Comparison of ENCODE assay signal across 8 cellular contexts in the genomic region with DNA sequence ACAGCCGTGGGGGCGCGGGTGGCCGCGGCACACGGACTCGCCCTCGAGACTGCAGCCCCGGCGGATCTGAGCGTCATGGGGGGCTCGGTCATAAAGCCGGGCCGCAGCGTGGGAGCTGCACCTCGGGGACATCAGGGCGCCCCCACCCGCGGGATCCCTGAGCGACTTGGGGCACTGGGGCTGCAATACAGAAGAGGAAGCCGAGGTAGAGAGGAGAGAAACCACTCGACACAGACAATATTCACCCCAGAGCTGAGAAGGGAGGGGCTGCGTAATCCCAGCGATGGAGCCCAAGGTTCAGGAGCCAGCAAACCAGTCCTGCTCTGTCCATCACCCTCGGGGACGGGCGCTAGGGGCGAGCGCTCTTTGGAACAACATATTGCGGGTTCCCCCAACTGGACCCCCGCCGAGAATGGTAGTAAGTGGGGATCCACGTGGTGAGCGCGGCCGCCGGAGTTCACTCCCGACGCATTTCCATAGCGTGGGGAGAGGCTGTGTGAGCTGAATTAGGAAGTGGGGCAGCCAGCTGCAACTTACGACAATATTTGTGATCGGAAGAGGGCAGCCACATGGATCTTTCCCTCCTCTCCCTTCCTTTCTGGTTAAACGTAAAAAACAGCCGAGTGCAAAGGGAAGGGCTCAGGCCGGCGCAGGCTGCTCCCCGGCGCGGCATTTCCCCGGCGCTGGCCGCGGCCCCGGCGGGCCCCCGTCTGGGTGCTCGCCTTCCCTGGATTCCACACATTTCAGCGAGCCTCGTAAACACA. TPM values are rescaled to one million over a fixed set of nuclear protein-coding genes. Genes with fewer than 3 reads are reported as not detected.
A peak's percentile ranks its signal among the peaks of the same experiment; 100 is the strongest.
DNase-seq lines count a peak whose midpoint lies in the region; ATAC-seq and TF ChIP-seq lines count a peak whose summit lies in the region.

No MANE protein-coding gene starts in this region.

- peaks cover 4% of the 10 kb centered on the region for H3K36me3 Mint-ChIP-seq in memory B cell

- peaks cover 30% of the 10 kb centered on the region for H3K4me1 Mint-ChIP-seq in memory B cell

- no peaks in the 10 kb centered on the region for H3K27me3 ChIP-seq in WERI-Rb-1 (ENCODE audit: insufficient read depth, low read depth, severe bottlenecking)

- peaks cover 30% of the 10 kb centered on the region for H3K27me3 Mint-ChIP-seq in memory B cell

- ATAC-seq in GM18502 (IDR thresholded peaks at IDR 0.05; ENCODE audit: poor library complexity, unreplicated experiment) (peak; percentile 15), memory B cell (ENCODE audit: low read depth) (peak; percentile 48)

- no peak for TF ChIP-seq CTCF in AG10803 (conservative IDR thresholded peaks at IDR 0.05; ENCODE audit: low read length)
- TF ChIP-seq CTCF in WERI-Rb-1 (IDR thresholded peaks at IDR 0.05; ENCODE audit: low read depth, low read length): no peak

- peak overlapping the region; percentile 48 for H3K27ac Mint-ChIP-seq in memory B cell

- H3K4me3 ChIP-seq in AG10803 (ENCODE audit: low read length) (peak overlapping the region; percentile 81), WERI-Rb-1 (ENCODE audit: low read depth, low read length) (peak overlapping the region; percentile 76)

- no peaks in the 10 kb centered on the region for H3K9me3 Mint-ChIP-seq in memory B cell

- DNase-seq in AG10803 (ENCODE audit: low read depth) (peak; percentile 68), M059J (ENCODE audit: low read depth) (peak; percentile 71), WERI-Rb-1 (peak; percentile 65), ecto neural progenitor cell (ENCODE audit: low spot score) (peak; percentile 73), memory B cell (ENCODE audit: low spot score in 2 of 2) (peak in 1 of 2 donors; percentile 47), superior temporal gyrus (ENCODE audit: extremely low spot score) (peak; percentile 83), HuH-7 (ENCODE audit: low spot score) (no peak)

- H3K27ac ChIP-seq in WERI-Rb-1: peak overlapping the region; percentile 96

- no peaks in the 10 kb centered on the region for H3K9me3 ChIP-seq in WERI-Rb-1 (ENCODE audit: severe bottlenecking)

- H3K36me3 ChIP-seq in WERI-Rb-1: peaks cover 6% of the 10 kb centered on the region; the same call in 1 of the 2 replicates

- H3K4me3 Mint-ChIP-seq in memory B cell: peak overlapping the region; percentile 97

RNA-seq across cellular contexts. Expression of gene PTCH1, which starts 9.9 kb away (rescaled TPM):
- total RNA-seq in M059J (2014; rRNA removed; shearing (Covaris generic)): 3.3 and 9.4 TPM in 2 replicates
